In genomic region chr4:56052966-56053365, GRCh38 we compare ENCODE assay signal across 24 cellular contexts.
"Had no signal": no experiment of that assay in that cellular context is flagged by ENCODE, and none has a peak within 500 bp of the region (broad histone marks: within the 10 kb centered on the region; RNA-seq: fewer than 3 reads in every experiment).

No MANE protein-coding gene starts in this region.

- H3K36me3 ChIP-seq: brain microvascular endothelial cell, cardiac muscle cell had no signal

- H3K36me3 Mint-ChIP-seq: activated CD4-positive, alpha-beta memory T cell treated with anti-CD3 and anti-CD28 coated beads for 36 hours; activated naive CD4-positive, alpha-beta T cell treated with anti-CD3 and anti-CD28 coated beads, Interleukin-2, amount 50 U/mL, for 72 hours had no signal

- H3K4me3 ChIP-seq: cardiac muscle cell had no signal

- H3K27me3 ChIP-seq: brain microvascular endothelial cell, cardiac muscle cell had no signal

- H3K27ac ChIP-seq: brain microvascular endothelial cell, cardiac muscle cell had no signal

- H3K27ac Mint-ChIP-seq: activated CD4-positive, alpha-beta memory T cell treated with anti-CD3 and anti-CD28 coated beads for 36 hours; activated CD4-positive, alpha-beta T cell treated with anti-CD3 and anti-CD28 coated beads, Interleukin-2, amount 10 ng/mL, durations not matched to agents 7 days and 5 days; activated naive CD4-positive, alpha-beta T cell treated with anti-CD3 and anti-CD28 coated beads, Interleukin-2, amount 50 U/mL, for 72 hours; activated naive CD8-positive, alpha-beta T cell treated with anti-CD3 and anti-CD28 coated beads, Interleukin-2, amount 50 U/mL, for 24 hours; T-helper 17 cell had no signal

- H3K4me3 Mint-ChIP-seq: activated CD4-positive, alpha-beta memory T cell treated with anti-CD3 and anti-CD28 coated beads for 36 hours; activated CD4-positive, alpha-beta T cell treated with anti-CD3 and anti-CD28 coated beads, Interleukin-2, amount 10 ng/mL, durations not matched to agents 7 days and 5 days; activated naive CD8-positive, alpha-beta T cell treated with anti-CD3 and anti-CD28 coated beads, Interleukin-2, amount 50 U/mL, for 24 hours; activated T-cell treated with anti-CD3 and anti-CD28 coated beads, Interleukin-2, amount 50 U/mL, for 4 hours; T-helper 17 cell had no signal

- DNase-seq: activated CD4-positive, alpha-beta memory T cell treated with anti-CD3 and anti-CD28 coated beads for 36 hours; activated CD4-positive, alpha-beta T cell treated with anti-CD3 and anti-CD28 coated beads, Interleukin-2, amount 10 ng/mL, durations not matched to agents 7 days and 5 days; activated CD4-positive, CD25-positive, alpha-beta regulatory T cell; activated CD8-positive, alpha-beta memory T cell treated with anti-CD3 and anti-CD28 coated beads for 24 hours; activated effector memory CD4-positive, alpha-beta T cell treated with anti-CD3 and anti-CD28 coated beads, Interleukin-2, amount 50 U/mL, for 16 hours; activated naive CD4-positive, alpha-beta T cell treated with Interleukin-2 at 50 U/mL for 16 hours; activated naive CD8-positive, alpha-beta T cell treated with anti-CD3 and anti-CD28 coated beads, Interleukin-2, amount 50 U/mL, for 24 hours; activated T-cell treated with anti-CD3 and anti-CD28 coated beads, Interleukin-2, amount 50 U/mL, for 4 hours; amniotic stem cell; brain microvascular endothelial cell; Kasumi-1; KBM-7; NCI-H1092; NCI-H1417; NCI-H1930; NCI-H345; NCI-H510A; NCI-H526 treated with DMSO at 0.1 percent for 48 hours; PC-3; SHP77 treated with DMSO at 0.1 percent for 48 hours; T-helper 17 cell; T-helper 9 cell had no signal

- H3K9me3 Mint-ChIP-seq: activated CD4-positive, alpha-beta memory T cell treated with anti-CD3 and anti-CD28 coated beads for 36 hours; activated CD4-positive, alpha-beta T cell treated with anti-CD3 and anti-CD28 coated beads, Interleukin-2, amount 10 ng/mL, durations not matched to agents 7 days and 5 days; activated naive CD4-positive, alpha-beta T cell treated with anti-CD3 and anti-CD28 coated beads, Interleukin-2, amount 50 U/mL, for 72 hours; activated naive CD8-positive, alpha-beta T cell treated with anti-CD3 and anti-CD28 coated beads, Interleukin-2, amount 50 U/mL, for 24 hours; activated T-cell treated with anti-CD3 and anti-CD28 coated beads, Interleukin-2, amount 50 U/mL, for 4 hours had no signal
